ENCODE assay signal across 21 cellular contexts in genomic region chr2:102604754-102605153, GRCh38. TPM values are rescaled to one million over a fixed set of nuclear protein-coding genes. Genes with fewer than 3 reads are reported as not detected.
A peak's percentile ranks its signal among the peaks of the same experiment; 100 is the strongest.
DNase-seq lines count a peak whose midpoint lies in the region; ATAC-seq, FAIRE-seq and TF ChIP-seq lines count a peak whose summit lies in the region.
"Had no signal": no experiment of that assay in that cellular context is flagged by ENCODE, and none has a peak within 500 bp of the region (broad histone marks: within the 10 kb centered on the region; RNA-seq: fewer than 3 reads in every experiment).

No MANE protein-coding gene starts in this region.

- FAIRE-seq in H1 (lab: Jason Lieb, UNC) = no peak
- FAIRE-seq: endometrium, GM12892 had no signal

- H3K14ac ChIP-seq in H1 (ENCODE audit: insufficient read length) = no peak overlapping the region
- no peak overlapping the region for H3K14ac ChIP-seq in trophoblast cell (ENCODE audit: low read length)

- no peak for TF ChIP-seq EP300 in H1 (IDR thresholded peaks at IDR 0.05; ENCODE audit: borderline replicate concordance in 1 of 2, low read depth in 2 of 2, low read length in 2 of 2)

- no peak for ATAC-seq in GM21390 (IDR thresholded peaks at IDR 0.05; ENCODE audit: unreplicated experiment)
- no peak for ATAC-seq in GM19035 (IDR thresholded peaks at IDR 0.05; ENCODE audit: unreplicated experiment)

- H3K9ac ChIP-seq in H1 (replicated peaks in 1 of 4; ENCODE audit: extremely low read depth in 1 of 4, low read depth in 3 of 4, low read length in 3 of 4) = no peak overlapping the region
- no peak overlapping the region for H3K9ac ChIP-seq in trophoblast cell (ENCODE audit: low read length)

- no peak overlapping the region for H2BK5ac ChIP-seq in H1 (ENCODE audit: low read depth, low read length)
- H2BK5ac ChIP-seq in trophoblast cell (ENCODE audit: low read depth, low read length, poor library complexity) = no peak overlapping the region

- no peak overlapping the region for H4K5ac ChIP-seq in H1 (ENCODE audit: insufficient read length, low read depth, low read length)

- POLR2A ChIA-PET in H1 (lab: Charles Lee; ENCODE audit: partially characterized antibody) = no interaction called here

- H3K9me3 ChIP-seq in H1 (ENCODE audit: insufficient read depth in 2 of 2, low read depth in 1 of 2, low read length in 1 of 2) = no peaks in the 10 kb centered on the region
- no peaks in the 10 kb centered on the region for H3K9me3 ChIP-seq in trophoblast cell (ENCODE audit: insufficient read depth, low read depth, low read length)
- H3K9me3 ChIP-seq: neutrophil, Peyer's patch, upper lobe of left lung had no signal

- no peak overlapping the region for H3K56ac ChIP-seq in H1 (replicated peaks; ENCODE audit: insufficient read length, low read depth, low read length)

- no peaks in the 10 kb centered on the region for H4K20me1 ChIP-seq in H1 (replicated peaks in 1 of 2; ENCODE audit: control insufficient read depth in 1 of 2, insufficient read depth in 2 of 2, low read length in 2 of 2)

- H2BK120ac ChIP-seq in H1 (replicated peaks; ENCODE audit: low read depth, low read length) (no peak overlapping the region), trophoblast cell (ENCODE audit: insufficient read depth, low read length, poor library complexity) (no peak overlapping the region)

- no peak overlapping the region for H3K4ac ChIP-seq in H1 (replicated peaks; ENCODE audit: insufficient read length, low read depth, low read length)
- no peak overlapping the region for H3K4ac ChIP-seq in trophoblast cell (ENCODE audit: low read depth, low read length)

- no peak for TF ChIP-seq CTCF in H1 (IDR thresholded peaks at IDR 0.05; ENCODE audit: control extremely low read depth in 1 of 3, insufficient read depth in 1 of 3, low read depth in 1 of 3, low read length in 3 of 3)

- H2BK15ac ChIP-seq in H1 (ENCODE audit: low read length) = no peak overlapping the region

- H2BK20ac ChIP-seq in H1 (ENCODE audit: low read length) = no peak overlapping the region

- H2AFZ ChIP-seq in H1 (ENCODE audit: low read length) = 0 out of 2 replicates have a peak overlapping the region, but pooled peaks have one; percentile 14
- H2AFZ ChIP-seq in trophoblast cell (ENCODE audit: insufficient read depth, low read length, poor library complexity) = no peak overlapping the region

- H2AK5ac ChIP-seq in H1 (ENCODE audit: low read depth, low read length) = 0 out of 2 replicates have a peak overlapping the region, but pooled peaks have one; percentile 24
- H2AK5ac ChIP-seq in trophoblast cell (ENCODE audit: low read length) = no peak overlapping the region

- H3K18ac ChIP-seq in H1 (ENCODE audit: extremely low read depth, low read length) = no peak overlapping the region; the same call in 1 of the 2 replicates
- H3K18ac ChIP-seq in trophoblast cell (ENCODE audit: low read length) = no peak overlapping the region

- CTCF ChIA-PET in H1 (lab: Charles Lee; ENCODE audit: partially characterized antibody) = interaction anchor here (0.7 to 4.3 kb wide), 10 partner anchors 9 to 155 kb away, joined by 3 to 23 read pairs (median 4); partner anchors contain the start of gene SLC9A4

- no peak for TF ChIP-seq RAD21 in H1 (IDR thresholded peaks at IDR 0.05 in 1 of 2, conservative IDR thresholded peaks at IDR 0.05 in 1 of 2; ENCODE audit: low read depth in 2 of 2, low read length in 2 of 2)

- H3K79me2 ChIP-seq in H1 (ENCODE audit: control insufficient read depth in 1 of 2, insufficient read depth in 2 of 2, low read length in 2 of 2) (no peaks in the 10 kb centered on the region), trophoblast cell (ENCODE audit: control insufficient read depth, insufficient read depth, low read length, poor library complexity) (no peaks in the 10 kb centered on the region)

- H3K36me3 ChIP-seq in H1 (ENCODE audit: control insufficient read depth in 2 of 4, insufficient read depth in 4 of 4, low read length in 3 of 4) (no peaks in the 10 kb centered on the region), trophoblast cell (ENCODE audit: control insufficient read depth in 1 of 2, insufficient read depth in 2 of 2, low read length in 2 of 2) (no peaks in the 10 kb centered on the region)
- H3K36me3 ChIP-seq: neutrophil, Peyer's patch, upper lobe of left lung had no signal

- H3K27me3 ChIP-seq in H1 (replicated peaks in 1 of 4; ENCODE audit: control insufficient read depth in 3 of 4, extremely low read depth in 1 of 4, insufficient read depth in 3 of 4, low read length in 3 of 4) = no peaks in the 10 kb centered on the region
- no peaks in the 10 kb centered on the region for H3K27me3 ChIP-seq in trophoblast cell (ENCODE audit: insufficient read depth, low read length)
- H3K27me3 ChIP-seq: neutrophil, Peyer's patch, upper lobe of left lung had no signal

- DNase-seq in DMS53 treated with DMSO at 0.1 percent for 48 hours (lab: John Stamatoyannopoulos, UW; ENCODE audit: unreplicated experiment) (peak; percentile 90), NAMALWA (ENCODE audit: low spot score) (peak; percentile 3), H1 (ENCODE audit: low read depth in 1 of 2, low spot score in 2 of 2) (no peak), trophoblast cell (peak; percentile 21 to 63), HuH-7.5 (ENCODE audit: low spot score) (no peak)
- DNase-seq in activated CD4-positive, alpha-beta T cell treated with anti-CD3 and anti-CD28 coated beads for 48 hours = no peak
- DNase-seq: activated effector memory CD4-positive, alpha-beta T cell treated with Interleukin-2 at 50 U/mL for 16 hours; anterior cingulate cortex; KBM-7; NCI-H146; NCI-H524 had no signal

- H3K4me3 ChIP-seq in H1 (ENCODE audit: extremely low read depth in 1 of 4, insufficient read depth in 2 of 4, low read depth in 3 of 4, low read length in 4 of 4) (no peak overlapping the region), trophoblast cell (ENCODE audit: low read depth, low read length) (no peak overlapping the region)
- H3K4me3 ChIP-seq: Peyer's patch, upper lobe of left lung had no signal

- H4K12ac ChIP-seq in trophoblast cell (ENCODE audit: low read depth, low read length) = no peak overlapping the region

- H3K23me2 ChIP-seq in H1 (ENCODE audit: low read depth, low read length) = no peaks in the 10 kb centered on the region

- H3K23ac ChIP-seq in H1 (ENCODE audit: insufficient read length) (no peak overlapping the region), trophoblast cell (ENCODE audit: low read length) (no peak overlapping the region)

- H3K79me1 ChIP-seq in H1 (ENCODE audit: low read depth, low read length) (no peaks in the 10 kb centered on the region), trophoblast cell (ENCODE audit: low read length) (no peaks in the 10 kb centered on the region)

- H4K8ac ChIP-seq in H1 (ENCODE audit: extremely low read depth, insufficient read depth, low read length) (no peak overlapping the region), trophoblast cell (ENCODE audit: low read depth, low read length) (no peak overlapping the region)

- H3K4me1 ChIP-seq in H1 (replicated peaks in 1 of 4; ENCODE audit: control insufficient read depth in 3 of 4, insufficient read depth in 4 of 4, low read length in 3 of 4) = 0 out of 7 replicates have a peak, but pooled peaks cover 0 to 2% (median 0%) of the 10 kb centered on the region in 4 experiments
- H3K4me1 ChIP-seq in trophoblast cell (ENCODE audit: control insufficient read depth in 1 of 2, insufficient read depth in 2 of 2, low read length in 2 of 2) = peaks cover 0 to 2% of the 10 kb centered on the region in 2 experiments
- H3K4me1 ChIP-seq: Peyer's patch had no signal

- H4K91ac ChIP-seq in H1 (replicated peaks; ENCODE audit: insufficient read length, low read length) = no peak overlapping the region
- no peak overlapping the region for H4K91ac ChIP-seq in trophoblast cell (ENCODE audit: low read depth, low read length)

- TF ChIP-seq POLR2A in H1 (IDR thresholded peaks at IDR 0.05; ENCODE audit: control extremely low read depth in 1 of 2, low read depth in 2 of 2, low read length in 2 of 2) = no peak

- 90% methylated on average over 3 of the region's 3 CpGs; no CpG with 5 or more reads in 1 of the 2 experiments for WGBS in H1 (ENCODE audit: extremely low coverage in 1 of 2, insufficient coverage in 1 of 2, insufficient read length in 1 of 2, insufficient replicate concordance in 2 of 2, low coverage in 1 of 2, low lambda C conversion rate in 2 of 2, missing lambda C conversion rate in 1 of 2), 2 experiments
- WGBS in trophoblast cell (ENCODE audit: extremely low coverage, insufficient coverage, insufficient read length) = no CpG with 5 or more reads among the region's 3 CpGs

- no peak overlapping the region for H3K4me2 ChIP-seq in H1 (ENCODE audit: insufficient read depth in 1 of 2, low read depth in 2 of 2, low read length in 2 of 2)
- H3K4me2 ChIP-seq in trophoblast cell (ENCODE audit: low read length) = no peak overlapping the region

- H2BK12ac ChIP-seq in H1 (ENCODE audit: low read depth, low read length) (no peak overlapping the region), trophoblast cell (ENCODE audit: low read length) (no peak overlapping the region)

- H3K27ac ChIP-seq in H1 (ENCODE audit: low read depth, low read length) = no peak overlapping the region
- no peak overlapping the region for H3K27ac ChIP-seq in trophoblast cell (ENCODE audit: low read depth, low read length)
- H3K27ac ChIP-seq: neutrophil, Peyer's patch, upper lobe of left lung had no signal

TF ChIP-seq in H1, 55 proteins besides CTCF, POLR2A, EP300 and RAD21:
- no peak for TF ChIP-seq ATF3 (IDR thresholded peaks at IDR 0.05; ENCODE audit: insufficient read depth, low read depth, low read length)
- peak; percentile 86 for TF ChIP-seq BACH1 (IDR thresholded peaks at IDR 0.05; ENCODE audit: low read length)
- TF ChIP-seq MAFK (IDR thresholded peaks at IDR 0.05; ENCODE audit: low read depth, low read length) = peak; percentile 66; the same call in 1 of the 2 replicates

RNA-seq across cellular contexts. Expression of gene SLC9A2, which starts 14.6 kb away (rescaled TPM):
- 0.13 and 0.15 TPM in 2 replicates for total RNA-seq in H1 (2021; fragmentation: NEBNext Ultra II Directional; extraction: Animal tissue kit (Norgen Biotek cat#: 25700))
- 0.03 and 0.06 TPM in 2 replicates for polyA plus RNA-seq in H1 (2011; rRNA removed)
- polyA plus RNA-seq in H1 (2011; cell fraction: cytosol; rRNA removed) = 0.06 TPM
- polyA plus RNA-seq in H1 (2011; cell fraction: nucleus; rRNA removed) = 0.06 TPM
- 0.03 to 0.10 TPM (median 0.05 TPM) in 4 replicates for polyA plus RNA-seq in H1 (2012, experiment 1 of 2)
- not detected for polyA plus RNA-seq in H1 (2012, experiment 2 of 2)
- 0.30 TPM for polyA plus RNA-seq in H1 (2013, experiment 1 of 2)
- polyA plus RNA-seq in H1 (2013, experiment 2 of 2) = 0.18 TPM
- 0.12 and 0.28 TPM in 2 replicates for polyA minus RNA-seq in H1 (2011; rRNA and poly(A)+ RNA removed)
- polyA minus RNA-seq in H1 (2011; cell fraction: cytosol; rRNA and poly(A)+ RNA removed) = not detected
- polyA minus RNA-seq in H1 (2011; cell fraction: nucleus; rRNA and poly(A)+ RNA removed) = 0.10 TPM
- 1.3 and 1.6 TPM in 2 replicates for polyA plus RNA-seq in trophoblast cell (2013)
- total RNA-seq: chondrocyte, G401 had no signal
- polyA plus RNA-seq: AG04450 had no signal

Comparison
In these comparisons a context has a peak if more than half of its experiments do, and no peak if none do; other contexts are left out.
1. DNase-seq: peak in DMS53 treated with DMSO at 0.1 percent for 48 hours (single experiment), NAMALWA (single experiment) and trophoblast cell (2 of 2); none in H1 (0 of 2), HuH-7.5 (single experiment) and activated CD4-positive, alpha-beta T cell treated with anti-CD3 and anti-CD28 coated beads for 48 hours (single experiment).